In genomic region chr17:73338050-73338491, GRCh38 we compare ENCODE assay signal across 2 cellular contexts.
TF ChIP-seq lines count a peak whose summit lies in the region.

No MANE protein-coding gene starts in this region.

TF ChIP-seq in SK-N-SH, 30 proteins besides CTCF, POLR2A, EP300 and RAD21 (continued from another document):
- no peak for TF ChIP-seq REST (IDR thresholded peaks at IDR 0.05; ENCODE audit: low read depth, low read length)
- no peak for TF ChIP-seq TCF12 (IDR thresholded peaks at IDR 0.05)
- TF ChIP-seq, protein P1, sequence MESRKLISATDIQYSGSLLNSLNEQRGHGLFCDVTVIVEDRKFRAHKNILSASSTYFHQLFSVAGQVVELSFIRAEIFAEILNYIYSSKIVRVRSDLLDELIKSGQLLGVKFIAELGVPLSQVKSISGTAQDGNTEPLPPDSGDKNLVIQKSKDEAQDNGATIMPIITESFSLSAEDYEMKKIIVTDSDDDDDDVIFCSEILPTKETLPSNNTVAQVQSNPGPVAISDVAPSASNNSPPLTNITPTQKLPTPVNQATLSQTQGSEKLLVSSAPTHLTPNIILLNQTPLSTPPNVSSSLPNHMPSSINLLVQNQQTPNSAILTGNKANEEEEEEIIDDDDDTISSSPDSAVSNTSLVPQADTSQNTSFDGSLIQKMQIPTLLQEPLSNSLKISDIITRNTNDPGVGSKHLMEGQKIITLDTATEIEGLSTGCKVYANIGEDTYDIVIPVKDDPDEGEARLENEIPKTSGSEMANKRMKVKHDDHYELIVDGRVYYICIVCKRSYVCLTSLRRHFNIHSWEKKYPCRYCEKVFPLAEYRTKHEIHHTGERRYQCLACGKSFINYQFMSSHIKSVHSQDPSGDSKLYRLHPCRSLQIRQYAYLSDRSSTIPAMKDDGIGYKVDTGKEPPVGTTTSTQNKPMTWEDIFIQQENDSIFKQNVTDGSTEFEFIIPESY (IDR thresholded peaks at IDR 0.05; ENCODE audit: borderline replicate concordance, low read depth): no peak

TF ChIP-seq in SK-N-SH treated with all-trans-retinoic acid at 6 μM for 48 hours, 23 proteins besides CTCF, POLR2A, EP300 and RAD21 (continued from another document):
- TF ChIP-seq, protein P2, sequence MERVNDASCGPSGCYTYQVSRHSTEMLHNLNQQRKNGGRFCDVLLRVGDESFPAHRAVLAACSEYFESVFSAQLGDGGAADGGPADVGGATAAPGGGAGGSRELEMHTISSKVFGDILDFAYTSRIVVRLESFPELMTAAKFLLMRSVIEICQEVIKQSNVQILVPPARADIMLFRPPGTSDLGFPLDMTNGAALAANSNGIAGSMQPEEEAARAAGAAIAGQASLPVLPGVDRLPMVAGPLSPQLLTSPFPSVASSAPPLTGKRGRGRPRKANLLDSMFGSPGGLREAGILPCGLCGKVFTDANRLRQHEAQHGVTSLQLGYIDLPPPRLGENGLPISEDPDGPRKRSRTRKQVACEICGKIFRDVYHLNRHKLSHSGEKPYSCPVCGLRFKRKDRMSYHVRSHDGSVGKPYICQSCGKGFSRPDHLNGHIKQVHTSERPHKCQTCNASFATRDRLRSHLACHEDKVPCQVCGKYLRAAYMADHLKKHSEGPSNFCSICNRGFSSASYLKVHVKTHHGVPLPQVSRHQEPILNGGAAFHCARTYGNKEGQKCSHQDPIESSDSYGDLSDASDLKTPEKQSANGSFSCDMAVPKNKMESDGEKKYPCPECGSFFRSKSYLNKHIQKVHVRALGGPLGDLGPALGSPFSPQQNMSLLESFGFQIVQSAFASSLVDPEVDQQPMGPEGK (CRISPR knock-in tag; IDR thresholded peaks at IDR 0.05; ENCODE audit: borderline replicate concordance): no peak
- no peak for TF ChIP-seq ZFP3 (CRISPR knock-in tag; IDR thresholded peaks at IDR 0.05)
- TF ChIP-seq BACH2 (CRISPR knock-in tag; IDR thresholded peaks at IDR 0.05; ENCODE audit: borderline replicate concordance): no peak
